Comparison of ENCODE assay signal across 19 cellular contexts in genomic region chr1:151106891-151107290, GRCh38. TPM values are rescaled to one million over a fixed set of nuclear protein-coding genes. Genes with fewer than 3 reads are reported as not detected.
DNase-seq lines count a peak whose midpoint lies in the region; ATAC-seq, FAIRE-seq and TF ChIP-seq lines count a peak whose summit lies in the region.
"Had no signal": no experiment of that assay in that cellular context is flagged by ENCODE, and none has a peak within 500 bp of the region (broad histone marks: within the 10 kb centered on the region; RNA-seq: fewer than 3 reads in every experiment).

No MANE protein-coding gene starts in this region.

- no peak overlapping the region for H3K4me2 ChIP-seq in K562 (ENCODE audit: insufficient read depth, low read length)
- H3K4me2 ChIP-seq: smooth muscle cell had no signal

- H3K4me3 Mint-ChIP-seq in stimulated activated memory B cell treated with anti-CD40 and anti-IgM and Interleukin-4, amounts not matched to agents 10 μg/mL and 1 μg/mL and 100 μg/mL, for 72 hours: no peak overlapping the region
- H3K4me3 Mint-ChIP-seq: activated CD4-positive, alpha-beta memory T cell treated with anti-CD3 and anti-CD28 coated beads, Interleukin-2, amount 10 ng/mL, durations not matched to agents 7 days and 5 days; activated T-helper 17 cell treated with anti-CD3 and anti-CD28 coated beads, Interleukin-2, amount 50 U/mL, for 72 hours; B cell; stimulated activated naive CD8-positive, alpha-beta T cell treated with anti-CD3 and anti-CD28 coated beads, Interleukin-15, Interleukin-2, amounts not matched to agents 100 ng/mL and 50 ng/mL, for 24 hours had no signal

- H3K9me3 Mint-ChIP-seq in stimulated activated memory B cell treated with anti-CD40 and anti-IgM and Interleukin-4, amounts not matched to agents 10 μg/mL and 1 μg/mL and 100 μg/mL, for 72 hours: no peaks in the 10 kb centered on the region
- H3K9me3 Mint-ChIP-seq: activated CD4-positive, alpha-beta memory T cell treated with anti-CD3 and anti-CD28 coated beads, Interleukin-2, amount 10 ng/mL, durations not matched to agents 7 days and 5 days; activated T-helper 17 cell treated with anti-CD3 and anti-CD28 coated beads, Interleukin-2, amount 50 U/mL, for 72 hours; H9; stimulated activated naive CD8-positive, alpha-beta T cell treated with anti-CD3 and anti-CD28 coated beads, Interleukin-15, Interleukin-2, amounts not matched to agents 100 ng/mL and 50 ng/mL, for 24 hours had no signal

- no peaks in the 10 kb centered on the region for H3K9me1 ChIP-seq in K562 (ENCODE audit: control insufficient read depth, insufficient read depth, low read length)

- intact Hi-C loops in K562 (cut with micrococcal nuclease): no loop called here

- no peaks in the 10 kb centered on the region for H3K79me2 ChIP-seq in K562 (ENCODE audit: control insufficient read depth, insufficient read depth, low read length)

- H3K4me3 ChIP-seq in K562: no peak overlapping the region
- H3K4me3 ChIP-seq: ovary, smooth muscle cell had no signal

- no peaks in the 10 kb centered on the region for H3K27me3 Mint-ChIP-seq in stimulated activated memory B cell treated with anti-CD40 and anti-IgM and Interleukin-4, amounts not matched to agents 10 μg/mL and 1 μg/mL and 100 μg/mL, for 72 hours
- H3K27me3 Mint-ChIP-seq: activated CD4-positive, alpha-beta memory T cell treated with anti-CD3 and anti-CD28 coated beads, Interleukin-2, amount 10 ng/mL, durations not matched to agents 7 days and 5 days; activated T-helper 17 cell treated with anti-CD3 and anti-CD28 coated beads, Interleukin-2, amount 50 U/mL, for 72 hours; B cell; stimulated activated naive CD8-positive, alpha-beta T cell treated with anti-CD3 and anti-CD28 coated beads, Interleukin-15, Interleukin-2, amounts not matched to agents 100 ng/mL and 50 ng/mL, for 24 hours had no signal

- DNase-seq in AG08395 (ENCODE audit: low spot score): peak; percentile 43
- peak; percentile 43 for DNase-seq in HS-5 (ENCODE audit: low read depth)
- DNase-seq in K562 (ENCODE audit: extremely low read depth in 1 of 4, low spot score in 3 of 4): no peak
- DNase-seq in iris pigment epithelial cell (ENCODE audit: low read depth): peak; percentile 57
- DNase-seq in NCI-H1436 treated with DMSO at 0.1 percent for 48 hours (lab: John Stamatoyannopoulos, UW): no peak
- no peak for DNase-seq in GM13976 (ENCODE audit: low spot score)
- DNase-seq in GDM1 (lab: John Stamatoyannopoulos, UW): no peak
- DNase-seq: activated CD4-positive, alpha-beta memory T cell treated with anti-CD3 and anti-CD28 coated beads, Interleukin-2, amount 10 ng/mL, durations not matched to agents 7 days and 5 days; effector CD4-positive, alpha-beta T cell; H9; MM.1S; ovary had no signal

- no peak for TF ChIP-seq RAD21 in K562 (CRISPR knock-in tag; conservative IDR thresholded peaks at IDR 0.05 in 1 of 2, IDR thresholded peaks at IDR 0.05 in 1 of 2)

- no peaks in the 10 kb centered on the region for H3K36me3 ChIP-seq in K562 (ENCODE audit: control insufficient read depth, insufficient read depth, low read length)
- H3K36me3 ChIP-seq: ovary had no signal

- H3K4me1 ChIP-seq in K562 (replicated peaks in 1 of 2; ENCODE audit: control insufficient read depth in 2 of 2, insufficient read depth in 2 of 2, low read length in 2 of 2): no peaks in the 10 kb centered on the region

- no peaks in the 10 kb centered on the region for H3K4me1 Mint-ChIP-seq in stimulated activated memory B cell treated with anti-CD40 and anti-IgM and Interleukin-4, amounts not matched to agents 10 μg/mL and 1 μg/mL and 100 μg/mL, for 72 hours
- H3K4me1 Mint-ChIP-seq: activated CD4-positive, alpha-beta memory T cell treated with anti-CD3 and anti-CD28 coated beads, Interleukin-2, amount 10 ng/mL, durations not matched to agents 7 days and 5 days; activated T-helper 17 cell treated with anti-CD3 and anti-CD28 coated beads, Interleukin-2, amount 50 U/mL, for 72 hours; B cell; H9 had no signal

- H3K27ac Mint-ChIP-seq in stimulated activated memory B cell treated with anti-CD40 and anti-IgM and Interleukin-4, amounts not matched to agents 10 μg/mL and 1 μg/mL and 100 μg/mL, for 72 hours: no peak overlapping the region
- H3K27ac Mint-ChIP-seq: activated CD4-positive, alpha-beta memory T cell treated with anti-CD3 and anti-CD28 coated beads, Interleukin-2, amount 10 ng/mL, durations not matched to agents 7 days and 5 days; activated T-helper 17 cell treated with anti-CD3 and anti-CD28 coated beads, Interleukin-2, amount 50 U/mL, for 72 hours; B cell; stimulated activated naive CD8-positive, alpha-beta T cell treated with anti-CD3 and anti-CD28 coated beads, Interleukin-15, Interleukin-2, amounts not matched to agents 100 ng/mL and 50 ng/mL, for 24 hours had no signal

- no peak for TF ChIP-seq EP300 in K562 (IDR thresholded peaks at IDR 0.05; ENCODE audit: low read length)

- H3K9me3 ChIP-seq in K562 (replicated peaks; ENCODE audit: control insufficient read depth, insufficient read depth, low read depth, low read length): no peaks in the 10 kb centered on the region
- H3K9me3 ChIP-seq: ovary had no signal

- no TSS peak for BruUV-seq in K562 (replicated peaks; lab: Mats Ljungman, UMichigan)

- H2AFZ ChIP-seq in K562 (ENCODE audit: low read depth, low read length): no peak overlapping the region

- in situ Hi-C loops in K562 (cut with MboI) (no loop called here), GM13976 (cut with MboI; ENCODE audit: low sequenced_read_pairs, unreplicated experiment) (no loop called here)

- POLR2A ChIA-PET in K562 (lab: Yijun Ruan, JAX): interaction anchor here (2.3 kb wide), 1 partner anchor 10 kb away, joined by 8 read pairs; no protein-coding TSS in a partner anchor

- H3K36me3 Mint-ChIP-seq in stimulated activated memory B cell treated with anti-CD40 and anti-IgM and Interleukin-4, amounts not matched to agents 10 μg/mL and 1 μg/mL and 100 μg/mL, for 72 hours: peaks cover 24% of the 10 kb centered on the region

- no peak for FAIRE-seq in K562 (lab: Jason Lieb, UNC)
- FAIRE-seq: islet of Langerhans had no signal

- TF ChIP-seq POLR2A in K562 (conservative IDR thresholded peaks at IDR 0.05): no peak

- no peak overlapping the region for H3K27ac ChIP-seq in K562 (ENCODE audit: extremely low read depth, low read depth, low read length)
- H3K27ac ChIP-seq: ovary had no signal

- H3K9ac ChIP-seq in K562 (ENCODE audit: insufficient read depth in 1 of 2, low read depth in 2 of 2, low read length in 2 of 2): no peak overlapping the region

- TF ChIP-seq CTCF in K562 (IDR thresholded peaks at IDR 0.05 in 2 of 3, conservative IDR thresholded peaks at IDR 0.05 in 1 of 3; ENCODE audit: insufficient read depth in 2 of 3, low read depth in 1 of 3, low read length in 3 of 3) (no peak), GM13976 (IDR thresholded peaks at IDR 0.05; ENCODE audit: borderline replicate concordance, control extremely low read depth, extremely low read depth, insufficient read depth, missing control alignments) (no peak)

- CTCF ChIA-PET in K562 (lab: Yijun Ruan, JAX; ENCODE audit: low intra/inter-chr PET ratio): no interaction called here

- ATAC-seq in K562: no peak
- no peak for ATAC-seq in stimulated activated memory B cell treated with anti-CD40 and anti-IgM and Interleukin-4, amounts not matched to agents 10 μg/mL and 1 μg/mL and 100 μg/mL, for 72 hours
- ATAC-seq: activated T-helper 17 cell treated with anti-CD3 and anti-CD28 coated beads, Interleukin-2, amount 50 U/mL, for 72 hours had no signal

- H3K27me3 ChIP-seq in K562 (ENCODE audit: control insufficient read depth in 2 of 2, insufficient read depth in 2 of 2, low read length in 2 of 2): no peaks in the 10 kb centered on the region
- H3K27me3 ChIP-seq: ovary had no signal

- 52% methylated on average over 2 of the region's 2 CpGs for WGBS in K562 (ENCODE audit: insufficient coverage, low coverage, missing lambda C conversion rate)

- no peaks in the 10 kb centered on the region for H4K20me1 ChIP-seq in K562 (replicated peaks; ENCODE audit: control insufficient read depth, insufficient read depth, low read length)

RNA-seq across cellular contexts. Expression of gene GABPB2, which starts 36.3 kb away (rescaled TPM):
- total RNA-seq in K562 (2011; cell fraction: chromatin; rRNA removed; ENCODE audit: low replicate concordance): 14.5 and 20.9 TPM in 2 replicates
- 7.0 and 7.1 TPM in 2 replicates for total RNA-seq in K562 (2011; cell fraction: nucleolus; rRNA removed)
- total RNA-seq in K562 (2011; cell fraction: nucleoplasm; rRNA removed): 9.7 and 13.7 TPM in 2 replicates
- 4.8 and 6.9 TPM in 2 replicates for total RNA-seq in K562 (2014; rRNA removed)
- 8.0 and 9.6 TPM in 2 replicates for total RNA-seq in K562 (2014; rRNA removed; fragmentation: Illumina TruSeq; extraction: Trizol)
- total RNA-seq in K562 (2015; rRNA removed; fragmentation: Illumina TruSeq; extraction: Trizol): 6.1 and 7.1 TPM in 2 replicates
- total RNA-seq in K562 (2021): 5.9 and 6.6 TPM in 2 replicates
- 13.3 and 18.6 TPM in 2 replicates for polyA plus RNA-seq in K562 (2011; rRNA removed)
- polyA plus RNA-seq in K562 (2011; cell fraction: cytosol; rRNA removed): 8.6 and 14.1 TPM in 2 replicates
- polyA plus RNA-seq in K562 (2011; cell fraction: nucleus; rRNA removed): 7.7 and 11.0 TPM in 2 replicates
- polyA plus RNA-seq in K562 (2012): 3.6 and 4.9 TPM in 2 replicates
- 4.8 and 6.4 TPM in 2 replicates for polyA plus RNA-seq in K562 (2014; fragmentation: Illumina TruSeq; extraction: Trizol)
- 1 to 10 TPM; 2.2 to 3.0 TPM for polyA plus RNA-seq in K562 (2014; fragmentation: Nextera tagmentation; extraction: Ambion mirVana)
- polyA plus RNA-seq in K562 (2014; rRNA removed): 6.1 and 7.1 TPM in 2 replicates
- polyA minus RNA-seq in K562 (2011; rRNA and poly(A)+ RNA removed): 18.4 and 21.3 TPM in 2 replicates
- 5.6 and 9.4 TPM in 2 replicates for polyA minus RNA-seq in K562 (2011; cell fraction: cytosol; rRNA and poly(A)+ RNA removed)
- polyA minus RNA-seq in K562 (2011; cell fraction: nucleus; rRNA and poly(A)+ RNA removed): 3.0 and 3.9 TPM in 2 replicates

RNA-seq across cellular contexts. Expression of gene SEMA6C, which starts 39.5 kb away (rescaled TPM):
- 12.0 and 29.0 TPM in 2 replicates for total RNA-seq in K562 (2011; cell fraction: chromatin; rRNA removed; ENCODE audit: low replicate concordance)
- 18.2 and 19.5 TPM in 2 replicates for total RNA-seq in K562 (2011; cell fraction: nucleolus; rRNA removed)
- total RNA-seq in K562 (2011; cell fraction: nucleoplasm; rRNA removed): 13.7 and 14.4 TPM in 2 replicates
- total RNA-seq in K562 (2014; rRNA removed) (0.95 and 2.3 TPM in 2 replicates), K562 (2014; rRNA removed; fragmentation: Illumina TruSeq; extraction: Trizol) (0.55 and 1.4 TPM in 2 replicates), K562 (2015; rRNA removed; fragmentation: Illumina TruSeq; extraction: Trizol) (0.49 and 0.72 TPM in 2 replicates), K562 (2021) (4.3 and 4.6 TPM in 2 replicates)
- polyA plus RNA-seq in K562 (2011; rRNA removed) (1.8 and 1.9 TPM in 2 replicates), K562 (2014; fragmentation: Illumina TruSeq; extraction: Trizol) (1.5 and 2.0 TPM in 2 replicates), K562 (2014; fragmentation: Nextera tagmentation; extraction: Ambion mirVana) (under 1 TPM; 0.03 to 0.11 TPM), K562 (2014; rRNA removed) (2.7 and 3.3 TPM in 2 replicates)
- 2.4 and 2.8 TPM in 2 replicates for polyA plus RNA-seq in K562 (2011; cell fraction: cytosol; rRNA removed)
- 12.7 and 20.4 TPM in 2 replicates for polyA plus RNA-seq in K562 (2011; cell fraction: nucleus; rRNA removed)
- polyA plus RNA-seq in K562 (2012): 2.9 and 3.9 TPM in 2 replicates
- 1.4 and 1.5 TPM in 2 replicates for polyA minus RNA-seq in K562 (2011; rRNA and poly(A)+ RNA removed)
- 1.9 and 2.1 TPM in 2 replicates for polyA minus RNA-seq in K562 (2011; cell fraction: cytosol; rRNA and poly(A)+ RNA removed)
- polyA minus RNA-seq in K562 (2011; cell fraction: nucleus; rRNA and poly(A)+ RNA removed): 3.3 and 5.0 TPM in 2 replicates

RNA-seq across cellular contexts. Expression of gene MLLT11, which starts 46.7 kb away (rescaled TPM):
- total RNA-seq in K562 (2011; cell fraction: chromatin; rRNA removed; ENCODE audit: low replicate concordance): 5.0 and 6.7 TPM in 2 replicates
- 4.3 and 5.0 TPM in 2 replicates for total RNA-seq in K562 (2011; cell fraction: nucleolus; rRNA removed)
- total RNA-seq in K562 (2011; cell fraction: nucleoplasm; rRNA removed): 8.1 and 12.4 TPM in 2 replicates
- 12.1 and 14.1 TPM in 2 replicates for total RNA-seq in K562 (2014; rRNA removed)
- total RNA-seq in K562 (2014; rRNA removed; fragmentation: Illumina TruSeq; extraction: Trizol): 18.9 and 21.8 TPM in 2 replicates
- total RNA-seq in K562 (2015; rRNA removed; fragmentation: Illumina TruSeq; extraction: Trizol): 15.1 and 16.5 TPM in 2 replicates
- 19.4 and 20.5 TPM in 2 replicates for total RNA-seq in K562 (2021)
- polyA plus RNA-seq in K562 (2011; rRNA removed): 39.1 and 49.6 TPM in 2 replicates
- polyA plus RNA-seq in K562 (2011; cell fraction: cytosol; rRNA removed): 21.1 and 34.7 TPM in 2 replicates
- polyA plus RNA-seq in K562 (2011; cell fraction: nucleus; rRNA removed): 11.4 and 19.4 TPM in 2 replicates
- polyA plus RNA-seq in K562 (2012): 13.2 and 18.5 TPM in 2 replicates
- 37.1 and 40.4 TPM in 2 replicates for polyA plus RNA-seq in K562 (2014; fragmentation: Illumina TruSeq; extraction: Trizol)
- 10 to 100 TPM; 70.0 to 91.0 TPM for polyA plus RNA-seq in K562 (2014; fragmentation: Nextera tagmentation; extraction: Ambion mirVana)
- polyA plus RNA-seq in K562 (2014; rRNA removed): 22.0 and 23.8 TPM in 2 replicates
- 18.7 TPM in 2 replicates for polyA minus RNA-seq in K562 (2011; rRNA and poly(A)+ RNA removed)
- polyA minus RNA-seq in K562 (2011; cell fraction: cytosol; rRNA and poly(A)+ RNA removed): 6.0 and 7.9 TPM in 2 replicates
- 2.3 and 5.1 TPM in 2 replicates for polyA minus RNA-seq in K562 (2011; cell fraction: nucleus; rRNA and poly(A)+ RNA removed)

RNA-seq across cellular contexts. Expression of gene CDC42SE1, which starts 47.5 kb away (rescaled TPM):
- 163 and 207 TPM in 2 replicates for total RNA-seq in K562 (2011; cell fraction: chromatin; rRNA removed; ENCODE audit: low replicate concordance)
- total RNA-seq in K562 (2011; cell fraction: nucleolus; rRNA removed): 124 and 125 TPM in 2 replicates
- total RNA-seq in K562 (2011; cell fraction: nucleoplasm; rRNA removed): 200 and 254 TPM in 2 replicates
- total RNA-seq in K562 (2014; rRNA removed): 89.9 and 103 TPM in 2 replicates
- 130 and 143 TPM in 2 replicates for total RNA-seq in K562 (2014; rRNA removed; fragmentation: Illumina TruSeq; extraction: Trizol)
- total RNA-seq in K562 (2015; rRNA removed; fragmentation: Illumina TruSeq; extraction: Trizol): 108 and 113 TPM in 2 replicates
- total RNA-seq in K562 (2021): 124 and 133 TPM in 2 replicates
- polyA plus RNA-seq in K562 (2011; rRNA removed): 189 and 227 TPM in 2 replicates
- polyA plus RNA-seq in K562 (2011; cell fraction: cytosol; rRNA removed): 79.0 and 159 TPM in 2 replicates
- polyA plus RNA-seq in K562 (2011; cell fraction: nucleus; rRNA removed): 404 and 579 TPM in 2 replicates
- 87.3 and 116 TPM in 2 replicates for polyA plus RNA-seq in K562 (2012)
- polyA plus RNA-seq in K562 (2014; fragmentation: Illumina TruSeq; extraction: Trizol): 137 and 146 TPM in 2 replicates
- 100 to 1,000 TPM in 1 of 2 experiments, 10 to 100 TPM in 1; 78.1 to 114 TPM for polyA plus RNA-seq in K562 (2014; fragmentation: Nextera tagmentation; extraction: Ambion mirVana)
- polyA plus RNA-seq in K562 (2014; rRNA removed): 86.8 and 104 TPM in 2 replicates
- 173 and 193 TPM in 2 replicates for polyA minus RNA-seq in K562 (2011; rRNA and poly(A)+ RNA removed)
- polyA minus RNA-seq in K562 (2011; cell fraction: cytosol; rRNA and poly(A)+ RNA removed): 75.4 and 77.3 TPM in 2 replicates
- 57.4 and 102 TPM in 2 replicates for polyA minus RNA-seq in K562 (2011; cell fraction: nucleus; rRNA and poly(A)+ RNA removed)

RNA-seq across cellular contexts. Expression of gene TNFAIP8L2, which starts 49.6 kb away (rescaled TPM):
- 0.44 TPM in 1 of 2 replicates, not detected in the other for total RNA-seq in K562 (2011; cell fraction: chromatin; rRNA removed; ENCODE audit: low replicate concordance)
- 0.33 TPM in 1 of 2 replicates, not detected in the other for total RNA-seq in K562 (2011; cell fraction: nucleolus; rRNA removed)
- 0.37 TPM in 1 of 2 replicates, not detected in the other for total RNA-seq in K562 (2011; cell fraction: nucleoplasm; rRNA removed)
- 0.45 and 1.7 TPM in 2 replicates for total RNA-seq in K562 (2014; rRNA removed)
- total RNA-seq in K562 (2014; rRNA removed; fragmentation: Illumina TruSeq; extraction: Trizol): 0.29 and 0.55 TPM in 2 replicates
- 0.30 and 0.43 TPM in 2 replicates for total RNA-seq in K562 (2015; rRNA removed; fragmentation: Illumina TruSeq; extraction: Trizol)
- total RNA-seq in K562 (2021): 0.25 and 0.31 TPM in 2 replicates
- 0.52 and 1.7 TPM in 2 replicates for polyA plus RNA-seq in K562 (2011; rRNA removed)
- polyA plus RNA-seq in K562 (2011; cell fraction: cytosol; rRNA removed): 1.1 and 2.5 TPM in 2 replicates
- polyA plus RNA-seq in K562 (2011; cell fraction: nucleus; rRNA removed): 0.36 and 1.5 TPM in 2 replicates
- polyA plus RNA-seq in K562 (2012): 0.62 and 1.4 TPM in 2 replicates
- polyA plus RNA-seq in K562 (2014; fragmentation: Illumina TruSeq; extraction: Trizol): 0.34 and 0.54 TPM in 2 replicates
- polyA plus RNA-seq in K562 (2014; fragmentation: Nextera tagmentation; extraction: Ambion mirVana): 1 to 10 TPM; 1.1 to 1.2 TPM
- polyA plus RNA-seq in K562 (2014; rRNA removed): 0.05 and 0.09 TPM in 2 replicates
- polyA minus RNA-seq in K562 (2011; rRNA and poly(A)+ RNA removed): 0.35 and 1.0 TPM in 2 replicates
- 1.2 TPM in 1 of 2 replicates, not detected in the other for polyA minus RNA-seq in K562 (2011; cell fraction: cytosol; rRNA and poly(A)+ RNA removed)
- 0.89 TPM in 1 of 2 replicates, not detected in the other for polyA minus RNA-seq in K562 (2011; cell fraction: nucleus; rRNA and poly(A)+ RNA removed)
- total RNA-seq: H9, SK-MEL-5, smooth muscle cell had no signal

Comparison
In these comparisons a context has a peak if more than half of its experiments do, and no peak if none do; other contexts are left out.
1. DNase-seq: peak in AG08395 (single experiment), HS-5 (single experiment) and iris pigment epithelial cell (single experiment); none in K562 (0 of 4), NCI-H1436 treated with DMSO at 0.1 percent for 48 hours (single experiment), GM13976 (single experiment) and GDM1 (single experiment).